In genomic region chr9:138098908-138099791, GRCh38 we compare ENCODE assay signal across 18 cellular contexts.
DNase-seq lines count a peak whose midpoint lies in the region; ATAC-seq, FAIRE-seq and TF ChIP-seq lines count a peak whose summit lies in the region.
"Had no signal": no experiment of that assay in that cellular context is flagged by ENCODE, and none has a peak within 500 bp of the region (broad histone marks: within the 10 kb centered on the region; RNA-seq: fewer than 3 reads in every experiment).

No MANE protein-coding gene starts in this region.

- CTCF ChIA-PET in activated CD8-positive, alpha-beta T cell treated with anti-CD3 and anti-CD28 coated beads, Interleukin-2, amount 10 ng/mL, durations not matched to agents 7 days and 5 days (lab: Charles Lee) = no interaction called here
- CTCF ChIA-PET in Caco-2 (lab: Charles Lee) = interaction anchor here (0.6 kb wide), 1 partner anchor 15 kb away, joined by 5 read pairs; no protein-coding TSS in a partner anchor

- H3K4me3 Mint-ChIP-seq in activated CD8-positive, alpha-beta T cell treated with anti-CD3 and anti-CD28 coated beads, Interleukin-2, amount 10 ng/mL, durations not matched to agents 7 days and 5 days = no peak overlapping the region
- no peak overlapping the region for H3K4me3 Mint-ChIP-seq in Caco-2 (ENCODE audit: unreplicated experiment)
- H3K4me3 Mint-ChIP-seq: activated naive CD8-positive, alpha-beta T cell treated with anti-CD3 and anti-CD28 coated beads, Interleukin-2, amount 50 U/mL, for 24 hours; activated T-helper 1 cell treated with anti-CD3 and anti-CD28 coated beads, Interleukin-12 subunit alpha, Interleukin-12 subunit beta, Interleukin-2, Interleukin-4 antibody, amounts not matched to agents 30 ng/mL and 10 ng/mL and 1 ng/mL, durations not matched to agents 14 hours and 24 hours and 36 hours; stimulated activated effector memory CD8-positive, alpha-beta T cell treated with anti-CD3 and anti-CD28 coated beads, Interleukin-12 subunit alpha, Interleukin-12 subunit beta, amount 100 ng/mL, for 72 hours had no signal

- no peak for DNase-seq in bronchial epithelial cell (ENCODE audit: low read depth)
- DNase-seq in left lobe of liver (ENCODE audit: low spot score) = peak; percentile 26
- DNase-seq in spleen = peak; percentile 50
- DNase-seq in NCI-H1092 (lab: John Stamatoyannopoulos, UW) = no peak
- DNase-seq in activated CD8-positive, alpha-beta T cell treated with anti-CD3 and anti-CD28 coated beads, Interleukin-2, amount 10 ng/mL, durations not matched to agents 7 days and 5 days = no peak
- DNase-seq in Caco-2 = no peak
- DNase-seq: activated CD4-positive, alpha-beta T cell treated with anti-CD3 and anti-CD28 coated beads, Interleukin-2, amount 50 U/mL, for 48 hours; activated naive CD8-positive, alpha-beta T cell treated with anti-CD3 and anti-CD28 coated beads, Interleukin-2, amount 50 U/mL, for 24 hours; DND-41; esophagus squamous epithelium; mucosa of descending colon; NCI-H1436; NCI-H2171 had no signal

- no peaks in the 10 kb centered on the region for H3K4me1 ChIP-seq in spleen
- H3K4me1 ChIP-seq in Caco-2 = no peaks in the 10 kb centered on the region
- H3K4me1 ChIP-seq: esophagus squamous epithelium, tibial artery had no signal

- intact Hi-C loops in spleen (cut with DNase I; ENCODE audit: low total_unique reads) (no loop called here), Caco-2 (cut with micrococcal nuclease; ENCODE audit: unreplicated experiment) (no loop called here)

- H3K9me3 ChIP-seq in spleen (no peaks in the 10 kb centered on the region), Caco-2 (no peaks in the 10 kb centered on the region)
- H3K9me3 ChIP-seq: esophagus squamous epithelium, mucosa of descending colon, tibial artery had no signal

- no peak overlapping the region for H3K27ac Mint-ChIP-seq in activated CD8-positive, alpha-beta T cell treated with anti-CD3 and anti-CD28 coated beads, Interleukin-2, amount 10 ng/mL, durations not matched to agents 7 days and 5 days
- no peak overlapping the region for H3K27ac Mint-ChIP-seq in Caco-2 (ENCODE audit: unreplicated experiment)
- H3K27ac Mint-ChIP-seq: activated naive CD8-positive, alpha-beta T cell treated with anti-CD3 and anti-CD28 coated beads, Interleukin-2, amount 50 U/mL, for 24 hours; activated T-helper 1 cell treated with anti-CD3 and anti-CD28 coated beads, Interleukin-12 subunit alpha, Interleukin-12 subunit beta, Interleukin-2, Interleukin-4 antibody, amounts not matched to agents 30 ng/mL and 10 ng/mL and 1 ng/mL, durations not matched to agents 14 hours and 24 hours and 36 hours; stimulated activated effector memory CD8-positive, alpha-beta T cell treated with anti-CD3 and anti-CD28 coated beads, Interleukin-12 subunit alpha, Interleukin-12 subunit beta, amount 100 ng/mL, for 72 hours had no signal

- no peaks in the 10 kb centered on the region for H3K27me3 ChIP-seq in bronchial epithelial cell (ENCODE audit: control insufficient read depth, insufficient read depth, low read length)
- H3K27me3 ChIP-seq in spleen (replicated peaks in 1 of 7) = peaks cover 0 to 14% (median 0%) of the 10 kb centered on the region in 7 donors
- H3K27me3 ChIP-seq in Caco-2 (replicated peaks; ENCODE audit: control insufficient read depth, insufficient read depth, low read length) = no peaks in the 10 kb centered on the region

- no peak for TF ChIP-seq POLR2A in spleen (IDR thresholded peaks at IDR 0.05)

- no peaks in the 10 kb centered on the region for H3K27me3 Mint-ChIP-seq in activated CD8-positive, alpha-beta T cell treated with anti-CD3 and anti-CD28 coated beads, Interleukin-2, amount 10 ng/mL, durations not matched to agents 7 days and 5 days (ENCODE audit: low read depth)
- peaks cover 3% of the 10 kb centered on the region for H3K27me3 Mint-ChIP-seq in Caco-2 (ENCODE audit: insufficient read depth, unreplicated experiment)
- H3K27me3 Mint-ChIP-seq: activated naive CD8-positive, alpha-beta T cell treated with anti-CD3 and anti-CD28 coated beads, Interleukin-2, amount 50 U/mL, for 24 hours had no signal

- POLR2A ChIA-PET in activated CD8-positive, alpha-beta T cell treated with anti-CD3 and anti-CD28 coated beads, Interleukin-2, amount 10 ng/mL, durations not matched to agents 7 days and 5 days (lab: Charles Lee) = no interaction called here
- POLR2A ChIA-PET in Caco-2 (lab: Charles Lee) = no interaction called here

- H3K36me3 ChIP-seq in bronchial epithelial cell (ENCODE audit: control insufficient read depth, insufficient read depth, low read length) = no peaks in the 10 kb centered on the region
- no peaks in the 10 kb centered on the region for H3K36me3 ChIP-seq in spleen
- no peaks in the 10 kb centered on the region for H3K36me3 ChIP-seq in Caco-2 (ENCODE audit: control insufficient read depth, insufficient read depth, low read length)
- H3K36me3 ChIP-seq: esophagus squamous epithelium, tibial artery had no signal

- no peak for ATAC-seq in left lobe of liver
- no peak for ATAC-seq in activated CD8-positive, alpha-beta T cell treated with anti-CD3 and anti-CD28 coated beads, Interleukin-2, amount 10 ng/mL, durations not matched to agents 7 days and 5 days
- ATAC-seq: activated naive CD8-positive, alpha-beta T cell treated with anti-CD3 and anti-CD28 coated beads, Interleukin-2, amount 50 U/mL, for 24 hours; left colon; mucosa of descending colon; stimulated activated effector memory CD8-positive, alpha-beta T cell treated with anti-CD3 and anti-CD28 coated beads, Interleukin-12 subunit alpha, Interleukin-12 subunit beta, amount 100 ng/mL, for 72 hours had no signal

- BruUV-seq in Caco-2 (replicated peaks; lab: Mats Ljungman, UMichigan) = no TSS peak

- FAIRE-seq in bronchial epithelial cell (lab: Jason Lieb, UNC) = peak; percentile 98

- 88 to 94% (median 92%) methylated on average over 16 to 22 of the region's 22 CpGs for WGBS in spleen, 5 donors

- H3K4me3 ChIP-seq in bronchial epithelial cell (ENCODE audit: low read depth, low read length) (no peak overlapping the region), spleen (no peak overlapping the region), Caco-2 (ENCODE audit: low read depth, low read length) (no peak overlapping the region)
- H3K4me3 ChIP-seq: esophagus squamous epithelium, mucosa of descending colon, tibial artery had no signal

- H3K36me3 Mint-ChIP-seq in activated CD8-positive, alpha-beta T cell treated with anti-CD3 and anti-CD28 coated beads, Interleukin-2, amount 10 ng/mL, durations not matched to agents 7 days and 5 days (ENCODE audit: low read depth) = no peaks in the 10 kb centered on the region
- no peaks in the 10 kb centered on the region for H3K36me3 Mint-ChIP-seq in Caco-2 (ENCODE audit: insufficient read depth, unreplicated experiment)
- H3K36me3 Mint-ChIP-seq: stimulated activated effector memory CD8-positive, alpha-beta T cell treated with anti-CD3 and anti-CD28 coated beads, Interleukin-12 subunit alpha, Interleukin-12 subunit beta, amount 100 ng/mL, for 72 hours had no signal

- no peaks in the 10 kb centered on the region for H3K9me3 Mint-ChIP-seq in activated CD8-positive, alpha-beta T cell treated with anti-CD3 and anti-CD28 coated beads, Interleukin-2, amount 10 ng/mL, durations not matched to agents 7 days and 5 days (ENCODE audit: insufficient read depth)
- no peaks in the 10 kb centered on the region for H3K9me3 Mint-ChIP-seq in Caco-2 (ENCODE audit: unreplicated experiment)
- H3K9me3 Mint-ChIP-seq: activated naive CD8-positive, alpha-beta T cell treated with anti-CD3 and anti-CD28 coated beads, Interleukin-2, amount 50 U/mL, for 24 hours; activated T-helper 1 cell treated with anti-CD3 and anti-CD28 coated beads, Interleukin-12 subunit alpha, Interleukin-12 subunit beta, Interleukin-2, Interleukin-4 antibody, amounts not matched to agents 30 ng/mL and 10 ng/mL and 1 ng/mL, durations not matched to agents 14 hours and 24 hours and 36 hours; stimulated activated effector memory CD8-positive, alpha-beta T cell treated with anti-CD3 and anti-CD28 coated beads, Interleukin-12 subunit alpha, Interleukin-12 subunit beta, amount 100 ng/mL, for 72 hours had no signal

- no peak for TF ChIP-seq CTCF in VCaP (conservative IDR thresholded peaks at IDR 0.05)
- no peak for TF ChIP-seq CTCF in bronchial epithelial cell (IDR thresholded peaks at IDR 0.05; ENCODE audit: insufficient read depth, low read length, severe bottlenecking)
- no peak for TF ChIP-seq CTCF in spleen (IDR thresholded peaks at IDR 0.05 in 8 of 11, conservative IDR thresholded peaks at IDR 0.05 in 3 of 11)
- no peak for TF ChIP-seq CTCF in Caco-2 (IDR thresholded peaks at IDR 0.05; ENCODE audit: insufficient read depth in 1 of 2, low read depth in 1 of 2, low read length in 1 of 2, severe bottlenecking in 1 of 2, unreplicated experiment in 1 of 2)

- H3K27ac ChIP-seq in VCaP (peak overlapping the region; percentile 21), spleen (no peak overlapping the region)
- H3K27ac ChIP-seq: esophagus squamous epithelium, tibial artery had no signal

- no peaks in the 10 kb centered on the region for H3K4me1 Mint-ChIP-seq in activated CD8-positive, alpha-beta T cell treated with anti-CD3 and anti-CD28 coated beads, Interleukin-2, amount 10 ng/mL, durations not matched to agents 7 days and 5 days (ENCODE audit: low read depth)
- no peaks in the 10 kb centered on the region for H3K4me1 Mint-ChIP-seq in Caco-2 (ENCODE audit: low read depth, unreplicated experiment)
- H3K4me1 Mint-ChIP-seq: activated naive CD8-positive, alpha-beta T cell treated with anti-CD3 and anti-CD28 coated beads, Interleukin-2, amount 50 U/mL, for 24 hours; stimulated activated effector memory CD8-positive, alpha-beta T cell treated with anti-CD3 and anti-CD28 coated beads, Interleukin-12 subunit alpha, Interleukin-12 subunit beta, amount 100 ng/mL, for 72 hours had no signal

Comparison
In these comparisons a context has a peak if more than half of its experiments do, and no peak if none do; other contexts are left out.
1. DNase-seq: peak in left lobe of liver (single experiment) and spleen (single experiment); none in bronchial epithelial cell (single experiment), NCI-H1092 (single experiment), activated CD8-positive, alpha-beta T cell treated with anti-CD3 and anti-CD28 coated beads, Interleukin-2, amount 10 ng/mL, durations not matched to agents 7 days and 5 days (single experiment) and Caco-2 (0 of 2).